In genomic region chr2:84882415-84882738, GRCh38 we compare ENCODE assay signal across 7 cellular contexts. TPM values are rescaled to one million over a fixed set of nuclear protein-coding genes. Genes with fewer than 3 reads are reported as not detected.
A peak's percentile ranks its signal among the peaks of the same experiment; 100 is the strongest.
DNase-seq lines count a peak whose midpoint lies in the region; ATAC-seq and TF ChIP-seq lines count a peak whose summit lies in the region.

No MANE protein-coding gene starts in this region.

- H3K4me3 Mint-ChIP-seq in progenitor cell of endocrine pancreas (ENCODE audit: low read depth), result peak overlapping the region; percentile 79

- H3K9me2 ChIP-seq in PC-3 (replicated peaks; ENCODE audit: low read length), result no peaks in the 10 kb centered on the region

- H3K4me1 ChIP-seq in PC-3 (ENCODE audit: insufficient read depth, low read length), result peaks cover 5% of the 10 kb centered on the region

- peak overlapping the region; percentile 97 for H3K4me2 ChIP-seq in PC-3 (ENCODE audit: low read length)

- no peaks in the 10 kb centered on the region for H4K20me1 ChIP-seq in PC-3 (ENCODE audit: low read length)

- no peaks in the 10 kb centered on the region for H3K79me2 ChIP-seq in PC-3 (ENCODE audit: low read length)

- ATAC-seq in GM18873 (IDR thresholded peaks at IDR 0.05; ENCODE audit: low FRiP score, unreplicated experiment) (peak; percentile 3), PC-3 (peak; percentile 4), GM19467 (IDR thresholded peaks at IDR 0.05; ENCODE audit: unreplicated experiment) (no peak)

- peaks cover 19% of the 10 kb centered on the region for H3K4me1 Mint-ChIP-seq in progenitor cell of endocrine pancreas (ENCODE audit: low read depth)

- no peak overlapping the region; the same call in 1 of the 2 replicates for H3K9ac ChIP-seq in PC-3 (ENCODE audit: low read length)

- H3K27me3 Mint-ChIP-seq in progenitor cell of endocrine pancreas, result peaks cover 88% of the 10 kb centered on the region

- TF ChIP-seq CTCF in PC-3 (conservative IDR thresholded peaks at IDR 0.05; ENCODE audit: low read depth, low read length) (peak; percentile 13; the same call in 1 of the 2 replicates), coronary artery (IDR thresholded peaks at IDR 0.05) (no peak), progenitor cell of endocrine pancreas (IDR thresholded peaks at IDR 0.05; ENCODE audit: unreplicated experiment) (no peak)

- intact Hi-C loops in PC-3 (cut with micrococcal nuclease), result loop anchor here (1.0 to 2.0 kb wide), 2 partner anchors 22 to 388 kb away; partner anchors contain the start of gene TMSB10

- H3K9me3 Mint-ChIP-seq in progenitor cell of endocrine pancreas (ENCODE audit: low read depth), result no peaks in the 10 kb centered on the region

- CTCF ChIA-PET in PC-3 (lab: Charles Lee), result interaction anchor here (0.6 to 1.7 kb wide), 4 partner anchors 37 to 416 kb away, joined by 3 to 23 read pairs (median 4); no protein-coding TSS in a partner anchor

- H3F3A ChIP-seq in PC-3 (ENCODE audit: low read length, unreplicated experiment), result no peaks in the 10 kb centered on the region

- POLR2A ChIA-PET in PC-3 (lab: Charles Lee; ENCODE audit: unreplicated experiment), result no interaction called here

- DNase-seq in PC-3 (no peak), coronary artery (ENCODE audit: low spot score) (no peak), progenitor cell of endocrine pancreas (ENCODE audit: low spot score, unreplicated experiment) (no peak), DMS153 treated with DMSO at 0.1 percent for 48 hours (lab: John Stamatoyannopoulos, UW; ENCODE audit: unreplicated experiment) (no peak), DMS79 treated with DMSO at 0.1 percent for 48 hours (lab: John Stamatoyannopoulos, UW) (no peak)

- peaks cover 15% of the 10 kb centered on the region for H3K27me3 ChIP-seq in PC-3 (ENCODE audit: low read length)

- H3K4me3 ChIP-seq in PC-3 (ENCODE audit: low read length) (peak overlapping the region; percentile 77), coronary artery (peak overlapping the region; percentile 75)

- H3K36me3 ChIP-seq in PC-3 (ENCODE audit: low read depth, low read length), result no peaks in the 10 kb centered on the region

- H3K27ac Mint-ChIP-seq in progenitor cell of endocrine pancreas, result no peak overlapping the region

- H3K9me3 ChIP-seq in PC-3 (ENCODE audit: low read length), result no peaks in the 10 kb centered on the region

- H2AFZ ChIP-seq in PC-3 (ENCODE audit: low read length), result peak overlapping the region; percentile 99

- H3K27ac ChIP-seq in PC-3 (ENCODE audit: low read length) (no peak overlapping the region), coronary artery (no peak overlapping the region)

- BruUV-seq in PC-3 (replicated peaks; lab: Mats Ljungman, UMichigan), result no TSS peak

- no peaks in the 10 kb centered on the region for H3K36me3 Mint-ChIP-seq in progenitor cell of endocrine pancreas (ENCODE audit: insufficient read depth)

RNA-seq across cellular contexts. Expression of gene TRABD2A, which starts 1.5 kb away (rescaled TPM):
- total RNA-seq in PC-3 (2014; rRNA removed), result 2.0 and 4.0 TPM in 2 replicates
- 1.4 and 2.0 TPM in 2 replicates for total RNA-seq in progenitor cell of endocrine pancreas

RNA-seq across cellular contexts. Expression of gene TMSB10, which starts 23.1 kb away (rescaled TPM):
- total RNA-seq in PC-3 (2014; rRNA removed) (4,758 and 5,246 TPM in 2 replicates), progenitor cell of endocrine pancreas (2,013 and 2,136 TPM in 2 replicates)
